ENCODE assay signal across 8 cellular contexts in the genomic region with DNA sequence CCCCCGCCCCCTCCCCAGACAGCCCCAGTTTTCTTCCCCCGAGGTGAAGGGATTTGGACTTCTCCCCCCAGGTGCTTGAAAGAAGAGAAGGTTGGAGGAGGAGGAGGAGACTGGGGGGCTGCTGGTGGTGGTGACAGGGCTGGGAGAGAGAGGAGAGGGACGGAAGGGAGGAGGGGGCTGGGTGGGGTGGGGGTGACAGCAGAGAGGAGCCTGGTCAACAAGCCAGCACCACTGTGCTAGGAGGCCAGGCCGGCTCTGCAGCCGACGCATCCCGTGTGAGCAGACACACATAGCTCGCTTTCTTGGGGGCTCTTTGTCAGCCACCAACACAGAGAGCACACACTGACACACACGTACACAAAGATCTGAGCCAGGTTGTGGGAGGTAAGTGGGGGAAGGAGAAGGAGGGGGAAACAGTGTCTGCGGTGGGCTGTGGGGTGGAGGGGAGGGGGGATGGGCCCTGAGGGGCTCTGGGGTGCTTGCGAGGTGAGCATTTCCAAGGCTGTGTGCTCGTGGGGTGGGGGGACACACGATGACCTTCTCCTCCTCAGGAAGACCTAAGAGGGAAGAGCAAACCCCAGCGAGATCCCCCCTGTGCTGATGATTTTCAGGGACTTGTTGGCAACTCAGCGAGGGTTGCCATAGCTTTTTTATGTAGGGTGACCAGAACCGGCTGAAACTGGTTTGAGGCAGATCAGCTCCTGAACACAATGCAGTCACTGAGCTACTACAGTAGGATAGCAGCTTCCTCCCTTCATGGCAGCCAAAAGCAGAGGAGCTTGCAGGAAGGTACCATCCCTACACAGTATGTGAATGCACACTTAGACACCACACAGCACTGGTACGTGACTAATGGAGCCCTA. TPM values are rescaled to one million over a fixed set of nuclear protein-coding genes. Genes with fewer than 3 reads are reported as not detected.
DNase-seq lines count a peak whose midpoint lies in the region; ATAC-seq and TF ChIP-seq lines count a peak whose summit lies in the region.

A gene with protein sequence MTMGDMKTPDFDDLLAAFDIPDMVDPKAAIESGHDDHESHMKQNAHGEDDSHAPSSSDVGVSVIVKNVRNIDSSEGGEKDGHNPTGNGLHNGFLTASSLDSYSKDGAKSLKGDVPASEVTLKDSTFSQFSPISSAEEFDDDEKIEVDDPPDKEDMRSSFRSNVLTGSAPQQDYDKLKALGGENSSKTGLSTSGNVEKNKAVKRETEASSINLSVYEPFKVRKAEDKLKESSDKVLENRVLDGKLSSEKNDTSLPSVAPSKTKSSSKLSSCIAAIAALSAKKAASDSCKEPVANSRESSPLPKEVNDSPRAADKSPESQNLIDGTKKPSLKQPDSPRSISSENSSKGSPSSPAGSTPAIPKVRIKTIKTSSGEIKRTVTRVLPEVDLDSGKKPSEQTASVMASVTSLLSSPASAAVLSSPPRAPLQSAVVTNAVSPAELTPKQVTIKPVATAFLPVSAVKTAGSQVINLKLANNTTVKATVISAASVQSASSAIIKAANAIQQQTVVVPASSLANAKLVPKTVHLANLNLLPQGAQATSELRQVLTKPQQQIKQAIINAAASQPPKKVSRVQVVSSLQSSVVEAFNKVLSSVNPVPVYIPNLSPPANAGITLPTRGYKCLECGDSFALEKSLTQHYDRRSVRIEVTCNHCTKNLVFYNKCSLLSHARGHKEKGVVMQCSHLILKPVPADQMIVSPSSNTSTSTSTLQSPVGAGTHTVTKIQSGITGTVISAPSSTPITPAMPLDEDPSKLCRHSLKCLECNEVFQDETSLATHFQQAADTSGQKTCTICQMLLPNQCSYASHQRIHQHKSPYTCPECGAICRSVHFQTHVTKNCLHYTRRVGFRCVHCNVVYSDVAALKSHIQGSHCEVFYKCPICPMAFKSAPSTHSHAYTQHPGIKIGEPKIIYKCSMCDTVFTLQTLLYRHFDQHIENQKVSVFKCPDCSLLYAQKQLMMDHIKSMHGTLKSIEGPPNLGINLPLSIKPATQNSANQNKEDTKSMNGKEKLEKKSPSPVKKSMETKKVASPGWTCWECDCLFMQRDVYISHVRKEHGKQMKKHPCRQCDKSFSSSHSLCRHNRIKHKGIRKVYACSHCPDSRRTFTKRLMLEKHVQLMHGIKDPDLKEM (N-terminal part only) (plus strand): TSS at position 732 of the 863 bp plus-strand sequence. CDS start 53,411 bp downstream, outside the sequence.

- DNase-seq in DMS79 (lab: John Stamatoyannopoulos, UW) (peak; percentile 79), NCI-H1105 treated with DMSO at 0.1 percent for 48 hours (lab: John Stamatoyannopoulos, UW) (peak; percentile 81), fibroblast of peridontal ligament (ENCODE audit: extremely low read depth) (peak; percentile 72), myocyte (ENCODE audit: low read depth) (peak; percentile 38), aorta (peak in 1 of 2 donors; percentile 62)

- intact Hi-C loops in aorta (cut with DNase I) = loop anchor here (5.0 kb wide), 5 partner anchors 48 to 193 kb away; no protein-coding TSS in a partner anchor

- ATAC-seq in aorta (ENCODE audit: low FRiP score) = peak; percentile 65
- no peak for ATAC-seq in HG02798 (IDR thresholded peaks at IDR 0.05; ENCODE audit: poor library complexity, unreplicated experiment)
- ATAC-seq in GM18873 (IDR thresholded peaks at IDR 0.05; ENCODE audit: low FRiP score, unreplicated experiment) = no peak

- WGBS in aorta, 2 donors = 7 to 9% methylated on average over 17 of the region's 17 CpGs

- H3K27ac ChIP-seq in VCaP (peak within 1 kb of the TSS; percentile 68), aorta (ENCODE audit: low read depth in 1 of 2, low read length in 2 of 2) (peak within 1 kb of the TSS; percentile 99 to 100)

- peak within 1 kb of the TSS; percentile 29 to 74 for H3K4me3 ChIP-seq in aorta (ENCODE audit: low read length in 2 of 2)

- no peaks in the 10 kb centered on the region for H3K27me3 ChIP-seq in aorta (ENCODE audit: control insufficient read depth in 1 of 2, insufficient read depth in 2 of 2, low read length in 1 of 2)

- H3K4me1 ChIP-seq in aorta (ENCODE audit: control insufficient read depth in 1 of 2, insufficient read depth in 2 of 2, low read length in 2 of 2) = peaks cover 2 to 15% of the 10 kb centered on the region in 2 donors

- no peaks in the 10 kb centered on the region for H3K9me3 ChIP-seq in aorta (ENCODE audit: control insufficient read depth, low read length)

- TF ChIP-seq CTCF in VCaP (conservative IDR thresholded peaks at IDR 0.05) = no peak

- peaks cover 0 to 2% of the 10 kb centered on the region in 2 donors for H3K36me3 ChIP-seq in aorta (ENCODE audit: control insufficient read depth in 1 of 2, insufficient read depth in 2 of 2, low read length in 1 of 2)

RNA-seq across cellular contexts. Expression of the gene that starts here (rescaled TPM):
- total RNA-seq in myocyte = 40.1 and 49.4 TPM in 2 replicates
- polyA plus RNA-seq in myocyte (2012) = 25.5 TPM
- 100 to 1,000 TPM; 183 to 194 TPM for total RNA-seq in aorta
- polyA plus RNA-seq in aorta = 10 to 100 TPM; 19.3 to 43.4 TPM
